ENCODE assay signal across 8 cellular contexts in genomic region chr1:196131691-196132090, GRCh38.
"Had no signal": no experiment of that assay in that cellular context is flagged by ENCODE, and none has a peak within 500 bp of the region (broad histone marks: within the 10 kb centered on the region; RNA-seq: fewer than 3 reads in every experiment).

No MANE protein-coding gene starts in this region.

- ATAC-seq: GM12878 had no signal

- FAIRE-seq: G401.6, GM12878, GM12891, GM12892, GM18507, GM19239 had no signal

- DNase-seq: GDM1, GF-D8 had no signal

- H3K4me3 ChIP-seq: GM12878 had no signal
